Comparison of ENCODE assay signal across 3 cellular contexts in the genomic region with DNA sequence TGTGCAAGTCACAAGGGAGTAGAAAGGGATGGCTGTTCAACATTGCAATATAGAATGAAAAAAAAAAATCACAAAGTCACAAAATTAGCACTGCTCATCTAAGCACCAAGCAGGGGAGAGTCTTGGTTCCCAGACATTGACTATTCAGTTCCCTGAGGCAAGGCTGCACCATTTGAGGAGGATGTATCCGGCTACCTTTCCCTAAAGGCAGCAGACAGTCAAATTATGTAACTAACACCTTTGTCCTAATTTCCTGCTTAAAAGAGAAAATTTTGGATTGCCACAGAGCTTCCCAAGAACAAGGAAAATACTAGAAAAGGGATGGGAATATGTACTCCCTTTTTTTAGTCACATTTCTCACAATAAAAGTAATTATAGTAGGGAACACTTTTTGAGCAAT.
TF ChIP-seq lines count a peak whose summit lies in the region.

No MANE protein-coding gene starts in this region.

TF ChIP-seq in GM23338, 12 proteins besides CTCF, POLR2A, EP300 and RAD21 (continued from another document and continues in another):
- TF ChIP-seq POLR2AphosphoS5 (IDR thresholded peaks at IDR 0.05; ENCODE audit: low read depth) (no peak), JUNB (IDR thresholded peaks at IDR 0.05; ENCODE audit: unreplicated experiment) (no peak), CREB1 (CRISPR knock-in tag; IDR thresholded peaks at IDR 0.05; ENCODE audit: low read depth) (no peak), EZH2 (IDR thresholded peaks at IDR 0.05; ENCODE audit: low read depth, unreplicated experiment) (no peak), NANOG (IDR thresholded peaks at IDR 0.05; ENCODE audit: borderline replicate concordance) (no peak), STAT1 (IDR thresholded peaks at IDR 0.05; ENCODE audit: unreplicated experiment) (no peak)
- TF ChIP-seq, protein P1, sequence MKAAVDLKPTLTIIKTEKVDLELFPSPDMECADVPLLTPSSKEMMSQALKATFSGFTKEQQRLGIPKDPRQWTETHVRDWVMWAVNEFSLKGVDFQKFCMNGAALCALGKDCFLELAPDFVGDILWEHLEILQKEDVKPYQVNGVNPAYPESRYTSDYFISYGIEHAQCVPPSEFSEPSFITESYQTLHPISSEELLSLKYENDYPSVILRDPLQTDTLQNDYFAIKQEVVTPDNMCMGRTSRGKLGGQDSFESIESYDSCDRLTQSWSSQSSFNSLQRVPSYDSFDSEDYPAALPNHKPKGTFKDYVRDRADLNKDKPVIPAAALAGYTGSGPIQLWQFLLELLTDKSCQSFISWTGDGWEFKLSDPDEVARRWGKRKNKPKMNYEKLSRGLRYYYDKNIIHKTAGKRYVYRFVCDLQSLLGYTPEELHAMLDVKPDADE (IDR thresholded peaks at IDR 0.05) = no peak
- TF ChIP-seq, protein P2, sequence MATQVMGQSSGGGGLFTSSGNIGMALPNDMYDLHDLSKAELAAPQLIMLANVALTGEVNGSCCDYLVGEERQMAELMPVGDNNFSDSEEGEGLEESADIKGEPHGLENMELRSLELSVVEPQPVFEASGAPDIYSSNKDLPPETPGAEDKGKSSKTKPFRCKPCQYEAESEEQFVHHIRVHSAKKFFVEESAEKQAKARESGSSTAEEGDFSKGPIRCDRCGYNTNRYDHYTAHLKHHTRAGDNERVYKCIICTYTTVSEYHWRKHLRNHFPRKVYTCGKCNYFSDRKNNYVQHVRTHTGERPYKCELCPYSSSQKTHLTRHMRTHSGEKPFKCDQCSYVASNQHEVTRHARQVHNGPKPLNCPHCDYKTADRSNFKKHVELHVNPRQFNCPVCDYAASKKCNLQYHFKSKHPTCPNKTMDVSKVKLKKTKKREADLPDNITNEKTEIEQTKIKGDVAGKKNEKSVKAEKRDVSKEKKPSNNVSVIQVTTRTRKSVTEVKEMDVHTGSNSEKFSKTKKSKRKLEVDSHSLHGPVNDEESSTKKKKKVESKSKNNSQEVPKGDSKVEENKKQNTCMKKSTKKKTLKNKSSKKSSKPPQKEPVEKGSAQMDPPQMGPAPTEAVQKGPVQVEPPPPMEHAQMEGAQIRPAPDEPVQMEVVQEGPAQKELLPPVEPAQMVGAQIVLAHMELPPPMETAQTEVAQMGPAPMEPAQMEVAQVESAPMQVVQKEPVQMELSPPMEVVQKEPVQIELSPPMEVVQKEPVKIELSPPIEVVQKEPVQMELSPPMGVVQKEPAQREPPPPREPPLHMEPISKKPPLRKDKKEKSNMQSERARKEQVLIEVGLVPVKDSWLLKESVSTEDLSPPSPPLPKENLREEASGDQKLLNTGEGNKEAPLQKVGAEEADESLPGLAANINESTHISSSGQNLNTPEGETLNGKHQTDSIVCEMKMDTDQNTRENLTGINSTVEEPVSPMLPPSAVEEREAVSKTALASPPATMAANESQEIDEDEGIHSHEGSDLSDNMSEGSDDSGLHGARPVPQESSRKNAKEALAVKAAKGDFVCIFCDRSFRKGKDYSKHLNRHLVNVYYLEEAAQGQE (IDR thresholded peaks at IDR 0.05; ENCODE audit: unreplicated experiment) = no peak

TF ChIP-seq in WTC11, 78 proteins besides CTCF, POLR2A, EP300 and RAD21:
- TF ChIP-seq, protein P3, sequence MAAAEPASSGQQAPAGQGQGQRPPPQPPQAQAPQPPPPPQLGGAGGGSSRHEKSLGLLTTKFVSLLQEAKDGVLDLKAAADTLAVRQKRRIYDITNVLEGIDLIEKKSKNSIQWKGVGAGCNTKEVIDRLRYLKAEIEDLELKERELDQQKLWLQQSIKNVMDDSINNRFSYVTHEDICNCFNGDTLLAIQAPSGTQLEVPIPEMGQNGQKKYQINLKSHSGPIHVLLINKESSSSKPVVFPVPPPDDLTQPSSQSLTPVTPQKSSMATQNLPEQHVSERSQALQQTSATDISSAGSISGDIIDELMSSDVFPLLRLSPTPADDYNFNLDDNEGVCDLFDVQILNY (CRISPR knock-in tag; IDR thresholded peaks at IDR 0.05) = no peak
- TF ChIP-seq, protein P4, sequence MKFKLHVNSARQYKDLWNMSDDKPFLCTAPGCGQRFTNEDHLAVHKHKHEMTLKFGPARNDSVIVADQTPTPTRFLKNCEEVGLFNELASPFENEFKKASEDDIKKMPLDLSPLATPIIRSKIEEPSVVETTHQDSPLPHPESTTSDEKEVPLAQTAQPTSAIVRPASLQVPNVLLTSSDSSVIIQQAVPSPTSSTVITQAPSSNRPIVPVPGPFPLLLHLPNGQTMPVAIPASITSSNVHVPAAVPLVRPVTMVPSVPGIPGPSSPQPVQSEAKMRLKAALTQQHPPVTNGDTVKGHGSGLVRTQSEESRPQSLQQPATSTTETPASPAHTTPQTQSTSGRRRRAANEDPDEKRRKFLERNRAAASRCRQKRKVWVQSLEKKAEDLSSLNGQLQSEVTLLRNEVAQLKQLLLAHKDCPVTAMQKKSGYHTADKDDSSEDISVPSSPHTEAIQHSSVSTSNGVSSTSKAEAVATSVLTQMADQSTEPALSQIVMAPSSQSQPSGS (CRISPR knock-in tag; IDR thresholded peaks at IDR 0.05; ENCODE audit: borderline replicate concordance, low read depth) = no peak
- TF ChIP-seq, protein P5, sequence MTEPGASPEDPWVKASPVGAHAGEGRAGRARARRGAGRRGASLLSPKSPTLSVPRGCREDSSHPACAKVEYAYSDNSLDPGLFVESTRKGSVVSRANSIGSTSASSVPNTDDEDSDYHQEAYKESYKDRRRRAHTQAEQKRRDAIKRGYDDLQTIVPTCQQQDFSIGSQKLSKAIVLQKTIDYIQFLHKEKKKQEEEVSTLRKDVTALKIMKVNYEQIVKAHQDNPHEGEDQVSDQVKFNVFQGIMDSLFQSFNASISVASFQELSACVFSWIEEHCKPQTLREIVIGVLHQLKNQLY (CRISPR knock-in tag; IDR thresholded peaks at IDR 0.05) = no peak
- no peak for TF ChIP-seq ZNF263 (CRISPR knock-in tag; IDR thresholded peaks at IDR 0.05; ENCODE audit: low read depth)
- TF ChIP-seq SMAD3 (CRISPR knock-in tag; IDR thresholded peaks at IDR 0.05; ENCODE audit: borderline replicate concordance) = no peak
- TF ChIP-seq, protein P6, sequence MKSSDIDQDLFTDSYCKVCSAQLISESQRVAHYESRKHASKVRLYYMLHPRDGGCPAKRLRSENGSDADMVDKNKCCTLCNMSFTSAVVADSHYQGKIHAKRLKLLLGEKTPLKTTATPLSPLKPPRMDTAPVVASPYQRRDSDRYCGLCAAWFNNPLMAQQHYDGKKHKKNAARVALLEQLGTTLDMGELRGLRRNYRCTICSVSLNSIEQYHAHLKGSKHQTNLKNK (CRISPR knock-in tag; IDR thresholded peaks at IDR 0.05) = no peak
- TF ChIP-seq, protein P7, sequence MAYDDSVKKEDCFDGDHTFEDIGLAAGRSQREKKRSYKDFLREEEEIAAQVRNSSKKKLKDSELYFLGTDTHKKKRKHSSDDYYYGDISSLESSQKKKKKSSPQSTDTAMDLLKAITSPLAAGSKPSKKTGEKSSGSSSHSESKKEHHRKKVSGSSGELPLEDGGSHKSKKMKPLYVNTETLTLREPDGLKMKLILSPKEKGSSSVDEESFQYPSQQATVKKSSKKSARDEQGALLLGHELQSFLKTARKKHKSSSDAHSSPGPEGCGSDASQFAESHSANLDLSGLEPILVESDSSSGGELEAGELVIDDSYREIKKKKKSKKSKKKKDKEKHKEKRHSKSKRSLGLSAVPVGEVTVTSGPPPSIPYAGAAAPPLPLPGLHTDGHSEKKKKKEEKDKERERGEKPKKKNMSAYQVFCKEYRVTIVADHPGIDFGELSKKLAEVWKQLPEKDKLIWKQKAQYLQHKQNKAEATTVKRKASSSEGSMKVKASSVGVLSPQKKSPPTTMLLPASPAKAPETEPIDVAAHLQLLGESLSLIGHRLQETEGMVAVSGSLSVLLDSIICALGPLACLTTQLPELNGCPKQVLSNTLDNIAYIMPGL (CRISPR knock-in tag; IDR thresholded peaks at IDR 0.05) = no peak

TF ChIP-seq in H1, 55 proteins besides CTCF, POLR2A, EP300 and RAD21:
- TF ChIP-seq, protein P8, sequence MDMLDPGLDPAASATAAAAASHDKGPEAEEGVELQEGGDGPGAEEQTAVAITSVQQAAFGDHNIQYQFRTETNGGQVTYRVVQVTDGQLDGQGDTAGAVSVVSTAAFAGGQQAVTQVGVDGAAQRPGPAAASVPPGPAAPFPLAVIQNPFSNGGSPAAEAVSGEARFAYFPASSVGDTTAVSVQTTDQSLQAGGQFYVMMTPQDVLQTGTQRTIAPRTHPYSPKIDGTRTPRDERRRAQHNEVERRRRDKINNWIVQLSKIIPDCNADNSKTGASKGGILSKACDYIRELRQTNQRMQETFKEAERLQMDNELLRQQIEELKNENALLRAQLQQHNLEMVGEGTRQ (IDR thresholded peaks at IDR 0.05; ENCODE audit: low read length) = no peak
- no peak for TF ChIP-seq NRF1 (IDR thresholded peaks at IDR 0.05; ENCODE audit: low read depth, low read length)
- TF ChIP-seq POLR2AphosphoS5 (IDR thresholded peaks at IDR 0.05; ENCODE audit: low read depth, low read length) = no peak
- TF ChIP-seq SP4 (IDR thresholded peaks at IDR 0.05; ENCODE audit: low read length) = no peak
- TF ChIP-seq BRCA1 (IDR thresholded peaks at IDR 0.05; ENCODE audit: low read depth, low read length) = no peak
- TF ChIP-seq ZNF274 (IDR thresholded peaks at IDR 0.05; ENCODE audit: borderline replicate concordance, extremely low read depth, low read length) = no peak
- no peak for TF ChIP-seq HDAC2 (IDR thresholded peaks at IDR 0.05; ENCODE audit: borderline replicate concordance in 1 of 2, low read depth in 2 of 2, low read length in 2 of 2)
- no peak for TF ChIP-seq MAFK (IDR thresholded peaks at IDR 0.05; ENCODE audit: low read depth, low read length)
- TF ChIP-seq JUND (IDR thresholded peaks at IDR 0.05; ENCODE audit: low read length) = no peak
- no peak for TF ChIP-seq CHD2 (IDR thresholded peaks at IDR 0.05; ENCODE audit: low read length)
- no peak for TF ChIP-seq SIN3A (conservative IDR thresholded peaks at IDR 0.05 in 1 of 2, IDR thresholded peaks at IDR 0.05 in 1 of 2; ENCODE audit: low read depth in 1 of 2, low read length in 2 of 2)
- no peak for TF ChIP-seq CHD1 (IDR thresholded peaks at IDR 0.05; ENCODE audit: low read depth, low read length)
- TF ChIP-seq BACH1 (IDR thresholded peaks at IDR 0.05; ENCODE audit: low read length) = no peak
- no peak for TF ChIP-seq TBP (IDR thresholded peaks at IDR 0.05; ENCODE audit: low read depth, low read length)
- no peak for TF ChIP-seq KDM5A (IDR thresholded peaks at IDR 0.05; ENCODE audit: low read length)
- no peak for TF ChIP-seq YY1 (IDR thresholded peaks at IDR 0.05; ENCODE audit: low read depth, low read length)
- TF ChIP-seq SUZ12 (IDR thresholded peaks at IDR 0.05; ENCODE audit: low read length) = no peak
